ENCODE assay signal across 10 cellular contexts in genomic region chr9:112485574-112485973, GRCh38. TPM values are rescaled to one million over a fixed set of nuclear protein-coding genes. Genes with fewer than 3 reads are reported as not detected.
A peak's percentile ranks its signal among the peaks of the same experiment; 100 is the strongest.
DNase-seq lines count a peak whose midpoint lies in the region; ATAC-seq and TF ChIP-seq lines count a peak whose summit lies in the region.
"Had no signal": no experiment of that assay in that cellular context is flagged by ENCODE, and none has a peak within 500 bp of the region (broad histone marks: within the 10 kb centered on the region; RNA-seq: fewer than 3 reads in every experiment).

No MANE protein-coding gene starts in this region.

- peak overlapping the region; percentile 78 for H3K27ac Mint-ChIP-seq in CD4-positive, alpha-beta T cell
- peak overlapping the region; percentile 29 to 99 (median 96) for H3K27ac Mint-ChIP-seq in naive thymus-derived CD8-positive, alpha-beta T cell

- POLR2A ChIA-PET in CD4-positive, alpha-beta T cell (lab: Charles Lee), result interaction anchor here (0.6 to 2.8 kb wide), 12 partner anchors 9 to 960 kb away, joined by 3 to 18 read pairs (median 4); partner anchors contain the start of genes DNAJC25, HSDL2, INIP and PTBP3
- POLR2A ChIA-PET in naive thymus-derived CD8-positive, alpha-beta T cell (lab: Charles Lee), result interaction anchor here (1.1 to 3.4 kb wide), 8 partner anchors 9 to 925 kb away, joined by 3 to 19 read pairs (median 6); partner anchors contain the start of genes C9orf43, HSDL2, INIP and POLE3

- no peak overlapping the region for H3K27ac ChIP-seq in CD4-positive, alpha-beta T cell (ENCODE audit: low read depth, low read length)

- CTCF ChIA-PET in CD4-positive, alpha-beta T cell (lab: Charles Lee), result interaction anchor here (0.7 kb wide), 1 partner anchor 307 kb away, joined by 3 read pairs; no protein-coding TSS in a partner anchor

- peaks cover 16% of the 10 kb centered on the region for H3K36me3 Mint-ChIP-seq in CD4-positive, alpha-beta T cell (ENCODE audit: low read depth)
- peaks cover 0 to 3% (median 0%) of the 10 kb centered on the region in 3 donors for H3K36me3 Mint-ChIP-seq in naive thymus-derived CD8-positive, alpha-beta T cell

- H3K4me1 Mint-ChIP-seq in CD4-positive, alpha-beta T cell (ENCODE audit: low read depth), result peaks cover 39% of the 10 kb centered on the region
- peaks cover 10 to 42% (median 34%) of the 10 kb centered on the region in 4 donors for H3K4me1 Mint-ChIP-seq in naive thymus-derived CD8-positive, alpha-beta T cell

- H3K27me3 ChIP-seq in CD4-positive, alpha-beta T cell (ENCODE audit: control insufficient read depth, insufficient read depth, low read length), result no peaks in the 10 kb centered on the region
- H3K27me3 ChIP-seq: brain microvascular endothelial cell had no signal

- TF ChIP-seq CTCF in CD4-positive, alpha-beta T cell (IDR thresholded peaks at IDR 0.05), result no peak
- no peak for TF ChIP-seq CTCF in astrocyte of the cerebellum (IDR thresholded peaks at IDR 0.05; ENCODE audit: low read depth, low read length, missing control alignments)

- no peak for ATAC-seq in CD4-positive, alpha-beta T cell (ENCODE audit: poor library complexity)
- no peak for ATAC-seq in naive thymus-derived CD8-positive, alpha-beta T cell
- ATAC-seq in GM19452 (IDR thresholded peaks at IDR 0.05; ENCODE audit: unreplicated experiment), result no peak
- no peak for ATAC-seq in HG03460 (IDR thresholded peaks at IDR 0.05; ENCODE audit: unreplicated experiment)
- ATAC-seq in GM21619 (IDR thresholded peaks at IDR 0.05; ENCODE audit: unreplicated experiment), result no peak

- in situ Hi-C loops in astrocyte of the cerebellum (cut with HindIII; ENCODE audit: low sequenced_read_pairs), result no loop called here

- no peaks in the 10 kb centered on the region for H3K9me3 Mint-ChIP-seq in CD4-positive, alpha-beta T cell
- no peaks in the 10 kb centered on the region for H3K9me3 Mint-ChIP-seq in naive thymus-derived CD8-positive, alpha-beta T cell

- peak overlapping the region; percentile 93 for H3K4me3 Mint-ChIP-seq in CD4-positive, alpha-beta T cell
- H3K4me3 Mint-ChIP-seq in naive thymus-derived CD8-positive, alpha-beta T cell, result peak overlapping the region; percentile 92 to 100 (median 98)

- intact Hi-C loops in CD4-positive, alpha-beta T cell (cut with DNase I, micrococcal nuclease), result loop anchor here in 1 of 2 experiments (2.0 to 10.0 kb wide), 6 partner anchors 153 to 1001 kb away; partner anchors contain the start of genes DNAJC25, ECPAS, GNG10 and INIP

- H3K4me3 ChIP-seq in astrocyte of the cerebellum (ENCODE audit: low read depth, low read length), result peak overlapping the region; percentile 75

- no peaks in the 10 kb centered on the region for H3K27me3 Mint-ChIP-seq in CD4-positive, alpha-beta T cell
- no peaks in the 10 kb centered on the region for H3K27me3 Mint-ChIP-seq in naive thymus-derived CD8-positive, alpha-beta T cell

- H3K9me3 ChIP-seq in CD4-positive, alpha-beta T cell (ENCODE audit: control insufficient read depth, low read length), result no peaks in the 10 kb centered on the region

- no peak for DNase-seq in CD4-positive, alpha-beta T cell
- DNase-seq in HT-29 (ENCODE audit: low spot score) (peak; percentile 3), astrocyte of the cerebellum (ENCODE audit: low read depth) (no peak), GOT3 (lab: John Stamatoyannopoulos, UW) (no peak)
- DNase-seq in naive thymus-derived CD8-positive, alpha-beta T cell, result no peak
- DNase-seq: brain microvascular endothelial cell, EL had no signal

RNA-seq across cellular contexts. Expression of gene KIAA1958, which starts 1.1 kb away (rescaled TPM):
- total RNA-seq in CD4-positive, alpha-beta T cell, result 1 to 10 TPM; 5.6 to 6.8 TPM
- total RNA-seq in HT-29 (2014; rRNA removed; shearing (Covaris generic)), result 7.5 and 9.2 TPM in 2 replicates
- total RNA-seq in naive thymus-derived CD8-positive, alpha-beta T cell, result 10 to 100 TPM; 11.5 to 11.8 TPM
- 1 to 10 TPM; 2.6 to 4.3 (median 3.7) TPM for polyA plus RNA-seq in naive thymus-derived CD8-positive, alpha-beta T cell
